9 cellular contexts compared by ENCODE assay signal in genomic region chr3:112128843-112129727, GRCh38. TPM values are rescaled to one million over a fixed set of nuclear protein-coding genes. Genes with fewer than 3 reads are reported as not detected.
DNase-seq lines count a peak whose midpoint lies in the region; ATAC-seq, FAIRE-seq and TF ChIP-seq lines count a peak whose summit lies in the region.
"Had no signal": no experiment of that assay in that cellular context is flagged by ENCODE, and none has a peak within 500 bp of the region (broad histone marks: within the 10 kb centered on the region; RNA-seq: fewer than 3 reads in every experiment).

No MANE protein-coding gene starts in this region.

- in situ Hi-C loops in K562 (cut with MboI): no loop called here

- no peak for TF ChIP-seq CTCF in K562 (IDR thresholded peaks at IDR 0.05 in 2 of 3, conservative IDR thresholded peaks at IDR 0.05 in 1 of 3; ENCODE audit: insufficient read depth in 2 of 3, low read depth in 1 of 3, low read length in 3 of 3)

- H3K9me1 ChIP-seq in K562 (ENCODE audit: control insufficient read depth, insufficient read depth, low read length): no peaks in the 10 kb centered on the region

- no peak overlapping the region for H2AFZ ChIP-seq in K562 (ENCODE audit: low read depth, low read length)

- no peak overlapping the region for H3K4me2 ChIP-seq in K562 (ENCODE audit: insufficient read depth, low read length)

- DNase-seq in GM18507 (ENCODE audit: extremely low spot score, insufficient read length, low read depth) (no peak), OCI-M1 (lab: John Stamatoyannopoulos, UW) (peak; percentile 49), K562 (ENCODE audit: extremely low read depth in 1 of 4, low spot score in 3 of 4) (no peak), caudate nucleus (lab: John Stamatoyannopoulos, UW) (no peak), NCI-H2227 (lab: John Stamatoyannopoulos, UW; ENCODE audit: unreplicated experiment) (no peak), SIG-M5 treated with dmso at 0.1 percent for 504 hours (lab: John Stamatoyannopoulos, UW; ENCODE audit: unreplicated experiment) (no peak)
- DNase-seq in stimulated activated CD8-positive, alpha-beta memory T cell treated with anti-CD3 and anti-CD28 coated beads, Interleukin-15, amount 100 ng/mL, for 48 hours (ENCODE audit: low read depth in 2 of 2): peak; percentile 17 to 21

- H3K4me3 ChIP-seq in K562: no peak overlapping the region

- H3K9me3 ChIP-seq in K562 (replicated peaks; ENCODE audit: control insufficient read depth, insufficient read depth, low read depth, low read length): no peaks in the 10 kb centered on the region

- WGBS in K562 (ENCODE audit: insufficient coverage, low coverage, missing lambda C conversion rate): 4% methylated on average over 6 of the region's 7 CpGs

- no peak overlapping the region for H3K9ac ChIP-seq in K562 (ENCODE audit: insufficient read depth in 1 of 2, low read depth in 2 of 2, low read length in 2 of 2)

- no peak for TF ChIP-seq EP300 in K562 (IDR thresholded peaks at IDR 0.05; ENCODE audit: low read length)

- no peaks in the 10 kb centered on the region for H3K36me3 ChIP-seq in K562 (ENCODE audit: control insufficient read depth, insufficient read depth, low read length)

- intact Hi-C loops in K562 (cut with micrococcal nuclease): no loop called here

- H4K20me1 ChIP-seq in K562 (replicated peaks; ENCODE audit: control insufficient read depth, insufficient read depth, low read length): no peaks in the 10 kb centered on the region

- POLR2A ChIA-PET in K562 (lab: Yijun Ruan, JAX): no interaction called here

- H3K27ac ChIP-seq in K562 (ENCODE audit: extremely low read depth, low read depth, low read length) (no peak overlapping the region), caudate nucleus (ENCODE audit: low read depth, low read length) (no peak overlapping the region)

- TF ChIP-seq POLR2A in K562 (conservative IDR thresholded peaks at IDR 0.05): no peak

- no peak for TF ChIP-seq RAD21 in K562 (CRISPR knock-in tag; conservative IDR thresholded peaks at IDR 0.05 in 1 of 2, IDR thresholded peaks at IDR 0.05 in 1 of 2)

- no peaks in the 10 kb centered on the region for H3K27me3 ChIP-seq in K562 (ENCODE audit: control insufficient read depth in 2 of 2, insufficient read depth in 2 of 2, low read length in 2 of 2)

- no TSS peak for BruUV-seq in K562 (replicated peaks; lab: Mats Ljungman, UMichigan)

- FAIRE-seq in GM18507 (lab: Jason Lieb, UNC) (peak; percentile 95), K562 (lab: Jason Lieb, UNC) (no peak)

- ATAC-seq in HG02678 (IDR thresholded peaks at IDR 0.05; ENCODE audit: unreplicated experiment): peak; percentile 60
- ATAC-seq in K562: no peak

- no peaks in the 10 kb centered on the region for H3K4me1 ChIP-seq in K562 (replicated peaks in 1 of 2; ENCODE audit: control insufficient read depth in 2 of 2, insufficient read depth in 2 of 2, low read length in 2 of 2)

- CTCF ChIA-PET in K562 (lab: Yijun Ruan, JAX; ENCODE audit: low intra/inter-chr PET ratio): no interaction called here

- H3K79me2 ChIP-seq in K562 (ENCODE audit: control insufficient read depth, insufficient read depth, low read length): no peaks in the 10 kb centered on the region

TF ChIP-seq in K562, 482 proteins besides CTCF, POLR2A, EP300 and RAD21:
- TF ChIP-seq FOXJ2 (tag; IDR thresholded peaks at IDR 0.05) (peak; percentile 75), CTCFL (IDR thresholded peaks at IDR 0.05; ENCODE audit: borderline replicate concordance, insufficient read depth, low read depth, low read length, poor library complexity, severe bottlenecking) (no peak), THRAP3 (IDR thresholded peaks at IDR 0.05; ENCODE audit: borderline replicate concordance) (no peak), HNRNPLL (IDR thresholded peaks at IDR 0.05; ENCODE audit: low read depth, low read length, poor library complexity, severe bottlenecking) (peak; percentile 74)
- TF ChIP-seq, protein P1, sequence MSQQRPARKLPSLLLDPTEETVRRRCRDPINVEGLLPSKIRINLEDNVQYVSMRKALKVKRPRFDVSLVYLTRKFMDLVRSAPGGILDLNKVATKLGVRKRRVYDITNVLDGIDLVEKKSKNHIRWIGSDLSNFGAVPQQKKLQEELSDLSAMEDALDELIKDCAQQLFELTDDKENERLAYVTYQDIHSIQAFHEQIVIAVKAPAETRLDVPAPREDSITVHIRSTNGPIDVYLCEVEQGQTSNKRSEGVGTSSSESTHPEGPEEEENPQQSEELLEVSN (IDR thresholded peaks at IDR 0.05; ENCODE audit: borderline replicate concordance in 1 of 2, extremely low read depth in 1 of 2, insufficient read depth in 1 of 2, insufficient read length in 1 of 2, low read depth in 1 of 2, low read length in 1 of 2, poor library complexity in 1 of 2, severe bottlenecking in 1 of 2): no peak

RNA-seq across cellular contexts. Expression of gene GCSAM, which starts 4.0 kb away (rescaled TPM):
- not detected in 2 replicates for total RNA-seq in K562 (2011; cell fraction: chromatin; rRNA removed; ENCODE audit: low replicate concordance)
- not detected in 2 replicates for total RNA-seq in K562 (2011; cell fraction: nucleolus; rRNA removed)
- total RNA-seq in K562 (2011; cell fraction: nucleoplasm; rRNA removed): not detected in 2 replicates
- total RNA-seq in K562 (2014; rRNA removed) (not detected in 2 replicates), K562 (2014; rRNA removed; fragmentation: Illumina TruSeq; extraction: Trizol) (not detected in 2 replicates), K562 (2015; rRNA removed; fragmentation: Illumina TruSeq; extraction: Trizol) (not detected in 2 replicates), K562 (2021) (0.04 TPM in 1 of 2 replicates, not detected in the other)
- polyA plus RNA-seq in K562 (2011; rRNA removed) (not detected in 2 replicates), K562 (2014; fragmentation: Illumina TruSeq; extraction: Trizol) (not detected in 2 replicates), K562 (2014; fragmentation: Nextera tagmentation; extraction: Ambion mirVana) (under 1 TPM in 1 of 2 experiments, not detected in 1; 0.10 TPM), K562 (2014; rRNA removed) (not detected in 2 replicates)
- polyA plus RNA-seq in K562 (2011; cell fraction: cytosol; rRNA removed): not detected in 2 replicates
- polyA plus RNA-seq in K562 (2011; cell fraction: nucleus; rRNA removed): not detected in 2 replicates
- 0.17 and 0.21 TPM in 2 replicates for polyA plus RNA-seq in K562 (2012)
- polyA minus RNA-seq in K562 (2011; rRNA and poly(A)+ RNA removed): not detected in 2 replicates
- polyA minus RNA-seq in K562 (2011; cell fraction: cytosol; rRNA and poly(A)+ RNA removed): not detected in 2 replicates
- not detected in 2 replicates for polyA minus RNA-seq in K562 (2011; cell fraction: nucleus; rRNA and poly(A)+ RNA removed)
- total RNA-seq: SK-MEL-5 had no signal

RNA-seq across cellular contexts. Expression of gene C3orf52, which starts 42.9 kb away (rescaled TPM):
- 4.7 and 8.2 TPM in 2 replicates for total RNA-seq in K562 (2011; cell fraction: chromatin; rRNA removed; ENCODE audit: low replicate concordance)
- 2.6 and 3.2 TPM in 2 replicates for total RNA-seq in K562 (2011; cell fraction: nucleolus; rRNA removed)
- 7.0 and 11.3 TPM in 2 replicates for total RNA-seq in K562 (2011; cell fraction: nucleoplasm; rRNA removed)
- total RNA-seq in K562 (2014; rRNA removed) (2.8 and 3.2 TPM in 2 replicates), K562 (2014; rRNA removed; fragmentation: Illumina TruSeq; extraction: Trizol) (5.0 and 5.2 TPM in 2 replicates), K562 (2015; rRNA removed; fragmentation: Illumina TruSeq; extraction: Trizol) (3.2 and 3.6 TPM in 2 replicates), K562 (2021) (3.4 and 4.0 TPM in 2 replicates)
- polyA plus RNA-seq in K562 (2011; rRNA removed) (2.4 and 6.1 TPM in 2 replicates), K562 (2014; fragmentation: Illumina TruSeq; extraction: Trizol) (3.3 and 3.8 TPM in 2 replicates), K562 (2014; fragmentation: Nextera tagmentation; extraction: Ambion mirVana) (1 to 10 TPM; 5.5 to 5.6 TPM), K562 (2014; rRNA removed) (3.4 and 3.5 TPM in 2 replicates)
- 1.9 and 2.1 TPM in 2 replicates for polyA plus RNA-seq in K562 (2011; cell fraction: cytosol; rRNA removed)
- 4.3 and 5.4 TPM in 2 replicates for polyA plus RNA-seq in K562 (2011; cell fraction: nucleus; rRNA removed)
- 2.5 and 3.7 TPM in 2 replicates for polyA plus RNA-seq in K562 (2012)
- polyA minus RNA-seq in K562 (2011; rRNA and poly(A)+ RNA removed): 2.2 and 4.9 TPM in 2 replicates
- polyA minus RNA-seq in K562 (2011; cell fraction: cytosol; rRNA and poly(A)+ RNA removed): 2.3 TPM in 1 of 2 replicates, not detected in the other
- 2.2 and 3.2 TPM in 2 replicates for polyA minus RNA-seq in K562 (2011; cell fraction: nucleus; rRNA and poly(A)+ RNA removed)

Comparison
In these comparisons a context has a peak if more than half of its experiments do, and no peak if none do; other contexts are left out.
1. DNase-seq: peak in OCI-M1 (single experiment) and stimulated activated CD8-positive, alpha-beta memory T cell treated with anti-CD3 and anti-CD28 coated beads, Interleukin-15, amount 100 ng/mL, for 48 hours (2 of 2); none in GM18507 (single experiment), K562 (0 of 4), caudate nucleus (0 of 61), NCI-H2227 (single experiment) and SIG-M5 treated with dmso at 0.1 percent for 504 hours (single experiment).